In the genomic region with DNA sequence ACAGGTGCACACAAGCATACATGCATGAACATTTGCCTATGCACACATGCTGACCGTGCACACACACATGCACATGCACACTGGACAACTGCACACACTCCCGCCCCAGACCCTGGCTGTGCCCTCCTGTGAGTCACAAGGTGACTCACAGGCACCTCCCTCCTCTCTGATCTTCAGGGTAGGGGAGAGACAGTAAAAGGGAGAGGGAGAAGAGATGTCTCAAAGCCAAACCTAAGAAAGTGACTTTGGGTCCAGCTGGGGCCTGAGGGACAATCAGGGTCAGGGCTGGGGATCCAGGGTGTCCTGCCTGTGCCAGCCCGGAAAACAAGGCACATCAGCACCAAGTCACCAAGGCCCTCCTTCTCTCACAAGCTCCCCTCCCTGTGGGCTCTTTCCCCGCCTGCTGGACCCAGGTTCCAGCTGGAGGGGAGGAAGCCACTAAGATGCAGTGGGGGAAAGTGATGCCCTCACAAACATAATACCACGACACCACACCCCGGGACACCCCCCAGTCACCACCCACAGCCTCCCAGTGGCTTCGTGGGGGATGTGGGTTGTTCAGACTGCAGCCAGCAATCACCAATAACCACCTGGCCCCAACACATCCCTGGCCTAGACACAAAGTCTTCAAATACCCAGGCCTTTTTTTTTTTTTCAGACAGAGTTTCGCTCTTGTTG, we compare ENCODE assay signal across 8 cellular contexts. TPM values are rescaled to one million over a fixed set of nuclear protein-coding genes. Genes with fewer than 3 reads are reported as not detected.
DNase-seq lines count a peak whose midpoint lies in the region; ATAC-seq lines count a peak whose summit lies in the region.

No MANE protein-coding gene starts in this region.

- no peaks in the 10 kb centered on the region for H3K36me3 Mint-ChIP-seq in CD8-positive, alpha-beta memory T cell

- no peak overlapping the region for H3K4me3 ChIP-seq in CD8-positive, alpha-beta memory T cell (ENCODE audit: low read length)
- no peak overlapping the region for H3K4me3 ChIP-seq in Karpas-422 (ENCODE audit: low read length)

- no peaks in the 10 kb centered on the region for H3K27me3 ChIP-seq in CD8-positive, alpha-beta memory T cell (ENCODE audit: insufficient read depth, low read length, poor library complexity, severe bottlenecking)
- H3K27me3 ChIP-seq in Karpas-422 (ENCODE audit: low read length) = no peaks in the 10 kb centered on the region

- POLR2A ChIA-PET in CD8-positive, alpha-beta memory T cell (lab: Charles Lee) = interaction anchor here (0.6 to 2.6 kb wide), 12 partner anchors 9 to 347 kb away, joined by 3 to 15 read pairs (median 4); a partner anchor contains a TSS

- no peak overlapping the region for H3K9ac ChIP-seq in Karpas-422 (ENCODE audit: low read length)

- H3K27ac Mint-ChIP-seq in CD8-positive, alpha-beta memory T cell = peak overlapping the region; percentile 84 to 97 (median 90)

- H3K4me1 ChIP-seq in CD8-positive, alpha-beta memory T cell (ENCODE audit: insufficient read depth, low read length) = no peaks in the 10 kb centered on the region
- no peaks in the 10 kb centered on the region for H3K4me1 ChIP-seq in Karpas-422 (ENCODE audit: low read length)

- H3K4me2 ChIP-seq in Karpas-422 (ENCODE audit: low read depth, low read length, poor library complexity, severe bottlenecking) = no peak overlapping the region

- H3K36me3 ChIP-seq in CD8-positive, alpha-beta memory T cell (ENCODE audit: insufficient read depth, low read length) = no peaks in the 10 kb centered on the region
- H3K36me3 ChIP-seq in Karpas-422 (ENCODE audit: insufficient read depth, low read length) = no peaks in the 10 kb centered on the region

- CTCF ChIA-PET in CD8-positive, alpha-beta memory T cell (lab: Charles Lee) = interaction anchor here (0.7 to 5.1 kb wide), 8 partner anchors 10 to 202 kb away, joined by 3 to 29 read pairs (median 6); no protein-coding TSS in a partner anchor

- H3K79me2 ChIP-seq in Karpas-422 (ENCODE audit: low read length) = no peaks in the 10 kb centered on the region

- H2AFZ ChIP-seq in Karpas-422 (ENCODE audit: low read length) = no peak overlapping the region

- H3K4me3 Mint-ChIP-seq in CD8-positive, alpha-beta memory T cell = peak overlapping the region; percentile 44 to 86 (median 71)

- no peaks in the 10 kb centered on the region for H3K9me3 ChIP-seq in CD8-positive, alpha-beta memory T cell (ENCODE audit: low read length)
- H3K9me3 ChIP-seq in Karpas-422 (ENCODE audit: low read length) = no peaks in the 10 kb centered on the region

- peak; percentile 24 for ATAC-seq in left colon
- no peak for ATAC-seq in GM21447 (IDR thresholded peaks at IDR 0.05; ENCODE audit: unreplicated experiment)
- ATAC-seq in GM19351 (IDR thresholded peaks at IDR 0.05; ENCODE audit: unreplicated experiment) = no peak

- H3K4me1 Mint-ChIP-seq in CD8-positive, alpha-beta memory T cell = peaks cover 36 to 50% (median 41%) of the 10 kb centered on the region in 3 donors

- H3K9me3 Mint-ChIP-seq in CD8-positive, alpha-beta memory T cell = no peaks in the 10 kb centered on the region

- intact Hi-C loops in left colon (cut with DNase I, micrococcal nuclease) = no loop called here

- peak in 4 of 5 donors; percentile 21 to 88 (median 74) for DNase-seq in CD8-positive, alpha-beta memory T cell
- peak; percentile 58 for DNase-seq in HK-2 (ENCODE audit: unreplicated experiment)
- peak; percentile 49 for DNase-seq in activated T-cell treated with anti-CD3 and anti-CD28 coated beads, Interleukin-2, amount 50 U/mL, for 1 hour
- DNase-seq in left colon = peak in 1 of 2 donors; percentile 12
- no peak for DNase-seq in NCI-H1694 treated with DMSO at 0.1 percent for 48 hours (lab: John Stamatoyannopoulos, UW)
- DNase-seq in Karpas-422 = no peak

- H3K27ac ChIP-seq in CD8-positive, alpha-beta memory T cell (ENCODE audit: low read depth, low read length) = no peak overlapping the region
- H3K27ac ChIP-seq in Karpas-422 (ENCODE audit: low read length) = no peak overlapping the region

- H4K20me1 ChIP-seq in Karpas-422 (ENCODE audit: insufficient read depth, low read depth, low read length) = peaks cover 4% of the 10 kb centered on the region; the same call in 1 of the 2 replicates

- H3K27me3 Mint-ChIP-seq in CD8-positive, alpha-beta memory T cell = peaks cover 0 to 7% of the 10 kb centered on the region in 2 donors

- no peaks in the 10 kb centered on the region for H3K9me2 ChIP-seq in Karpas-422 (replicated peaks; ENCODE audit: insufficient read depth, low read length)

RNA-seq across cellular contexts. Expression of a gene that starts 39.3 kb away (rescaled TPM):
- 1 to 10 TPM; 2.3 to 3.0 TPM for total RNA-seq in CD8-positive, alpha-beta memory T cell
- polyA plus RNA-seq in CD8-positive, alpha-beta memory T cell = 18.2 TPM
- 1 to 10 TPM; 2.7 to 5.3 TPM for total RNA-seq in left colon
- total RNA-seq in Karpas-422 (2014; rRNA removed; shearing (Covaris generic); ENCODE audit: low replicate concordance) = 0.43 and 2.9 TPM in 2 replicates

RNA-seq across cellular contexts. Expression of a gene that starts 53.0 kb away (rescaled TPM):
- total RNA-seq in CD8-positive, alpha-beta memory T cell = 10 to 100 TPM; 26.1 to 26.4 TPM
- polyA plus RNA-seq in CD8-positive, alpha-beta memory T cell = 29.7 TPM
- total RNA-seq in left colon = 10 to 100 TPM; 18.6 to 33.4 TPM
- total RNA-seq in Karpas-422 (2014; rRNA removed; shearing (Covaris generic); ENCODE audit: low replicate concordance) = 1.7 and 3.5 TPM in 2 replicates

Comparison
In these comparisons a context has a peak if more than half of its experiments do, and no peak if none do; other contexts are left out.
1. DNase-seq: peak in CD8-positive, alpha-beta memory T cell (4 of 5), HK-2 (single experiment) and activated T-cell treated with anti-CD3 and anti-CD28 coated beads, Interleukin-2, amount 50 U/mL, for 1 hour (single experiment); none in NCI-H1694 treated with DMSO at 0.1 percent for 48 hours (single experiment) and Karpas-422 (single experiment).